ENCODE assay signal across 24 cellular contexts in the genomic region with DNA sequence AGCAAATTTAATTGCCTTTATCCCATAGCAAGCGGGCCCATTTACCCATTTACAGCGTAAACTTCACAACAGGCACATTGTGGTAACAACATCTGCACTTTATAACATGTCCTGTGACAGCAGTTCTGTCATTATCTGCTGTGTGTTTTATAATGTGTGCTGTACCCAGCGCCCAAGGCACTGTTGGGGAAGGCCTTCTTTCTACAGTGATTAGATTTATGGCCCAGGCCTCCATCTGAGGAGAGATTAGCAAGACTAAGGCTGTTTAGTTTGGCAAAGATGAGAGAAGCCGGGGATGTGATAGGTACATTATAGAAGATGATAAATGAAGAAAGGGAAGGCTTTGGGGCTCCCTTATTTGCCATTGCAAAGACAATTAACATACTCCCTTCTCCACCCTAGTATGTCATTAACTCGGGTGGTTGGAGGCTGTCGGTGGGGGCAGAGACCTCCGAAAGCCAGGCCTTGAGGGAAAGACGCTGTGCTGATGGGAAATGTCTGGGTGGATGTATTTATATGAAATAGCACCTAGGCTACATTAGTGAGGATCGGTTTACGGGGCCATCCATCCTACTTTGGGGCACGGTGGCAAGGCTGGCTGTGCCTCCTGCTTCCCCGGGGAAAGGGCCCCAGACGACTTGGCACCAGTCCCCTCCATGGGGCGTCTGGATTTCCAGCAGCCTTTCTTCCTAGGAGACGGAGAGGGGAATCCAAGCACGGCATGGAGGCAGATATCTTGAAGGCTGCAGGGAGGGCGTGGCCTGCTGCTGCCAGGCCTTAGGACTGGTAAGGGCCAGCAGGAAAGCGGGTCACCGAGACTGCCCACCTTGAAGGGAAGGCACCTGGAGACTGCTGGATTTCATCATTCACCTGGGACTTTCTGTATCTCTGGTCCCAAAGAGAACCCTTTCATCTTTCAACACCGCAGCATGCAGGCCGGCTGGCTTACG.
DNase-seq lines count a peak whose midpoint lies in the region; ATAC-seq, FAIRE-seq and TF ChIP-seq lines count a peak whose summit lies in the region.
"Had no signal": no experiment of that assay in that cellular context is flagged by ENCODE, and none has a peak within 500 bp of the region (broad histone marks: within the 10 kb centered on the region; RNA-seq: fewer than 3 reads in every experiment).

No MANE protein-coding gene starts in this region.

- intact Hi-C loops in kidney (cut with DNase I), result no loop called here
- intact Hi-C loops in stomach (cut with DNase I; ENCODE audit: low total_unique reads), result no loop called here

- H2BK120ac ChIP-seq in trophoblast cell (ENCODE audit: insufficient read depth, low read length, poor library complexity), result peak overlapping the region; percentile 33

- no peak overlapping the region for H3K4me2 ChIP-seq in trophoblast cell (ENCODE audit: low read length)

- H3K27ac ChIP-seq in SJSA1 (peak overlapping the region; percentile 82), kidney (ENCODE audit: low read depth in 2 of 2, low read length in 2 of 2) (no peak overlapping the region), trophoblast cell (ENCODE audit: low read depth, low read length) (no peak overlapping the region), stomach (no peak overlapping the region)
- H3K27ac ChIP-seq: epithelial cell of prostate, upper lobe of left lung had no signal

- H2AFZ ChIP-seq in trophoblast cell (ENCODE audit: insufficient read depth, low read length, poor library complexity), result no peak overlapping the region

- TF ChIP-seq CTCF in kidney (IDR thresholded peaks at IDR 0.05; ENCODE audit: borderline replicate concordance, extremely low read depth, insufficient read depth) (no peak), omental fat pad (IDR thresholded peaks at IDR 0.05) (no peak), stomach (IDR thresholded peaks at IDR 0.05) (no peak)

- no peak for TF ChIP-seq POLR2A in stomach (IDR thresholded peaks at IDR 0.05)

- ATAC-seq in omental fat pad (ENCODE audit: low FRiP score) (no peak), HG03196 (IDR thresholded peaks at IDR 0.05; ENCODE audit: unreplicated experiment) (no peak)
- ATAC-seq: activated T-cell treated with anti-CD3 and anti-CD28 coated beads, Interleukin-2, amount 50 U/mL, for 72 hours; natural killer cell treated with Interleukin-12 subunit alpha and Interleukin-12 subunit beta and Interleukin-15 and Interleukin-18, amount 100 ng/mL, for 72 hours had no signal

- no peak overlapping the region for H3K9ac ChIP-seq in kidney (ENCODE audit: low read length in 2 of 2)
- no peak overlapping the region for H3K9ac ChIP-seq in trophoblast cell (ENCODE audit: low read length)

- H3K36me3 ChIP-seq in HAP-1 (replicated peaks) (no peaks in the 10 kb centered on the region), SJSA1 (no peaks in the 10 kb centered on the region), kidney (ENCODE audit: control insufficient read depth in 1 of 2, insufficient read depth in 2 of 2, low read length in 2 of 2) (no peaks in the 10 kb centered on the region), trophoblast cell (ENCODE audit: control insufficient read depth in 1 of 2, insufficient read depth in 2 of 2, low read length in 2 of 2) (no peaks in the 10 kb centered on the region), stomach (no peaks in the 10 kb centered on the region)
- H3K36me3 ChIP-seq: upper lobe of left lung had no signal

- no peak overlapping the region for H2AK5ac ChIP-seq in trophoblast cell (ENCODE audit: low read length)

- no peak overlapping the region for H4K8ac ChIP-seq in trophoblast cell (ENCODE audit: low read depth, low read length)

- no peak overlapping the region for H3K4ac ChIP-seq in trophoblast cell (ENCODE audit: low read depth, low read length)

- TF ChIP-seq EP300 in stomach (IDR thresholded peaks at IDR 0.05), result no peak

- H3K14ac ChIP-seq in trophoblast cell (ENCODE audit: low read length), result no peak overlapping the region

- H3K4me1 ChIP-seq in HAP-1 (peaks cover 10% of the 10 kb centered on the region), SJSA1 (replicated peaks) (peaks cover 62% of the 10 kb centered on the region), kidney (ENCODE audit: control insufficient read depth in 1 of 2, insufficient read depth in 1 of 2, low read depth in 1 of 2, low read length in 2 of 2) (no peaks in the 10 kb centered on the region), trophoblast cell (ENCODE audit: control insufficient read depth in 1 of 2, insufficient read depth in 2 of 2, low read length in 2 of 2) (peaks cover 7 to 15% of the 10 kb centered on the region in 2 experiments), stomach (no peaks in the 10 kb centered on the region)
- H3K4me1 ChIP-seq: upper lobe of left lung had no signal

- no peaks in the 10 kb centered on the region for H3K79me1 ChIP-seq in trophoblast cell (ENCODE audit: low read length)

- in situ Hi-C loops in HAP-1 (cut with MboI; ENCODE audit: low sequenced_read_pairs), result no loop called here

- H3K18ac ChIP-seq in trophoblast cell (ENCODE audit: low read length), result no peak overlapping the region

- no CpG with 5 or more reads among the region's 22 CpGs for WGBS in trophoblast cell (ENCODE audit: extremely low coverage, insufficient coverage, insufficient read length)
- 71 to 79% (median 74%) methylated on average over 21 to 22 of the region's 22 CpGs for WGBS in stomach, 5 donors

- H2BK12ac ChIP-seq in trophoblast cell (ENCODE audit: low read length), result no peak overlapping the region

- H3K23ac ChIP-seq in trophoblast cell (ENCODE audit: low read length), result no peak overlapping the region

- H2BK5ac ChIP-seq in trophoblast cell (ENCODE audit: low read depth, low read length, poor library complexity), result no peak overlapping the region

- no peak overlapping the region for H3K4me3 ChIP-seq in HAP-1
- no peak overlapping the region for H3K4me3 ChIP-seq in SJSA1
- H3K4me3 ChIP-seq in kidney (ENCODE audit: low read length in 2 of 2), result no peak overlapping the region
- H3K4me3 ChIP-seq in trophoblast cell (ENCODE audit: low read depth, low read length), result no peak overlapping the region
- H3K4me3 ChIP-seq in stomach, result no peak overlapping the region
- H3K4me3 ChIP-seq: upper lobe of left lung had no signal

- H3K27me3 ChIP-seq in HAP-1 (ENCODE audit: low read depth) (no peaks in the 10 kb centered on the region), SJSA1 (replicated peaks) (no peaks in the 10 kb centered on the region), trophoblast cell (ENCODE audit: insufficient read depth, low read length) (no peaks in the 10 kb centered on the region), stomach (peaks cover 0 to 4% (median 0%) of the 10 kb centered on the region in 3 donors)
- H3K27me3 ChIP-seq: upper lobe of left lung had no signal

- peak overlapping the region; percentile 36 for H4K91ac ChIP-seq in trophoblast cell (ENCODE audit: low read depth, low read length)

- no peak for FAIRE-seq in kidney (lab: Jason Lieb, UNC)
- FAIRE-seq: H54, islet of Langerhans had no signal

- H3K9me3 ChIP-seq in HAP-1, result no peaks in the 10 kb centered on the region
- no peaks in the 10 kb centered on the region for H3K9me3 ChIP-seq in SJSA1 (replicated peaks)
- H3K9me3 ChIP-seq in kidney (ENCODE audit: control insufficient read depth in 1 of 2, low read length in 2 of 2), result no peaks in the 10 kb centered on the region
- no peaks in the 10 kb centered on the region for H3K9me3 ChIP-seq in trophoblast cell (ENCODE audit: insufficient read depth, low read depth, low read length)
- H3K9me3 ChIP-seq in stomach, result no peaks in the 10 kb centered on the region
- H3K9me3 ChIP-seq: upper lobe of left lung had no signal

- no peaks in the 10 kb centered on the region for H3K79me2 ChIP-seq in trophoblast cell (ENCODE audit: control insufficient read depth, insufficient read depth, low read length, poor library complexity)

- DNase-seq in HAP-1 (ENCODE audit: low spot score in 2 of 2) (peak; percentile 35 to 48), SJSA1 (ENCODE audit: low read depth in 1 of 2, low spot score in 2 of 2) (no peak), kidney (peak; percentile 45), trophoblast cell (no peak), omental fat pad (ENCODE audit: low spot score) (no peak), RKO (ENCODE audit: low spot score) (no peak), stomach (no peak)
- DNase-seq: activated B cell treated with CpG ODN at 0.5 μM for 24 hours; activated naive CD4-positive, alpha-beta T cell treated with anti-CD3 and anti-CD28 coated beads, Interleukin-2, amount 10 ng/mL, durations not matched to agents 7 days and 5 days; activated T-cell treated with anti-CD3 and anti-CD28 coated beads, Interleukin-2, amount 50 U/mL, for 72 hours; anterior cingulate cortex; caudate nucleus; foreskin fibroblast; NCI-H1092; NCI-H2107; NCI-H526 treated with DMSO at 0.1 percent for 48 hours; SHP77 treated with DMSO at 0.1 percent for 48 hours; stimulated activated naive CD4-positive, alpha-beta T cell treated with Interleukin-2 at 50 U/mL for 16 hours; upper lobe of left lung had no signal

- no peak overlapping the region for H4K12ac ChIP-seq in trophoblast cell (ENCODE audit: low read depth, low read length)

Comparison
In these comparisons a context has a peak if more than half of its experiments do, and no peak if none do; other contexts are left out.
1. DNase-seq: peak in HAP-1 (2 of 2) and kidney (single experiment); none in SJSA1 (0 of 2), trophoblast cell (0 of 2), omental fat pad (single experiment), RKO (single experiment) and stomach (single experiment).